Comparison of ENCODE assay signal across 8 cellular contexts in the genomic region with DNA sequence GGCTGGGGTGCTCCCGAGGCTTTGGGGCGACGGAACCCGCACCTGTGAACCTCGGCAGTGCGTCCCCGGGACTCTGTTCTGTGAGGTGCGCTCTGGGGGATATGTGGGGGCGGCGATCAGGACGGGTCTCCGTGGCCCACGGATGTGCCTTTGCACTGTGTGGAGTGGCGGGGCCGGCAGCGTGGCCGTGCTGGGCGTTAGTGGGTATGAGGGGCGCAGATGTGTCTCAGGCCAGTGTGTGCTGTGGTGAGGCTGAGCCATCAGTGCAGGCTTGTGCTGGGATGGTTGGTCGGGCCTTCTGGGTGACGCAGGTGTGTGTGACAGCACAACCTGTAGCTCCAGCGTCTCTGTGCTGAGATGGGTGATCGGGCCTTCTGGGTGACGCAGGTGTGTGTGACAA. TPM values are rescaled to one million over a fixed set of nuclear protein-coding genes. Genes with fewer than 3 reads are reported as not detected.
DNase-seq lines count a peak whose midpoint lies in the region; ATAC-seq and TF ChIP-seq lines count a peak whose summit lies in the region.

No MANE protein-coding gene starts in this region.

- POLR2A ChIA-PET in AG04450 (lab: Yijun Ruan, JAX) = no interaction called here

- no peaks in the 10 kb centered on the region for H3K27me3 ChIP-seq in AG04450 (ENCODE audit: control insufficient read depth, insufficient read depth, low read length)
- no peaks in the 10 kb centered on the region for H3K27me3 ChIP-seq in HUES48 (ENCODE audit: control insufficient read depth, insufficient read depth, low read length)
- no peaks in the 10 kb centered on the region for H3K27me3 ChIP-seq in colonic mucosa
- no peaks in the 10 kb centered on the region for H3K27me3 ChIP-seq in muscle layer of colon (ENCODE audit: control insufficient read depth in 1 of 2, insufficient read depth in 2 of 2, low read length in 2 of 2)

- H3K9me3 ChIP-seq in AG04450 (ENCODE audit: control insufficient read depth, insufficient read depth, low read length) (peaks cover 14% of the 10 kb centered on the region; the same call in 1 of the 2 replicates), HUES48 (ENCODE audit: control insufficient read depth, insufficient read depth, low read length) (peaks cover 12% of the 10 kb centered on the region), colonic mucosa (no peaks in the 10 kb centered on the region), muscle layer of colon (ENCODE audit: low read length) (no peaks in the 10 kb centered on the region)

- CTCF ChIA-PET in AG04450 (lab: Charles Lee) = no interaction called here

- no peak for TF ChIP-seq CTCF in AG04450 (IDR thresholded peaks at IDR 0.05; ENCODE audit: low read depth, low read length)
- TF ChIP-seq CTCF in colonic mucosa (IDR thresholded peaks at IDR 0.05) = no peak

- ATAC-seq in HG03135 (IDR thresholded peaks at IDR 0.05; ENCODE audit: unreplicated experiment) = no peak

- peak overlapping the region; percentile 23; the same call in 1 of the 2 replicates for H3K9ac ChIP-seq in HUES48 (ENCODE audit: low read depth, low read length)
- peak overlapping the region; percentile 55 to 92 for H3K9ac ChIP-seq in colonic mucosa (ENCODE audit: low read depth in 2 of 2, low read length in 2 of 2)
- H3K9ac ChIP-seq in muscle layer of colon (ENCODE audit: low read length) = peak overlapping the region; percentile 65

- 0 out of 2 replicates have a peak, but pooled peaks cover 3% of the 10 kb centered on the region for H3K4me1 ChIP-seq in HUES48 (ENCODE audit: control insufficient read depth, insufficient read depth, low read length)
- H3K4me1 ChIP-seq in colonic mucosa = no peaks in the 10 kb centered on the region
- peaks cover 5% of the 10 kb centered on the region for H3K4me1 ChIP-seq in muscle layer of colon (ENCODE audit: insufficient read depth, low read length)

- peaks cover 33% of the 10 kb centered on the region for H3K36me3 ChIP-seq in HUES48 (ENCODE audit: control insufficient read depth, insufficient read depth, low read length)
- H3K36me3 ChIP-seq in colonic mucosa = no peaks in the 10 kb centered on the region
- peaks cover 7% of the 10 kb centered on the region for H3K36me3 ChIP-seq in muscle layer of colon (ENCODE audit: insufficient read depth, low read length)

- no peak for DNase-seq in AG04450 (ENCODE audit: low read depth, low spot score)
- DNase-seq in colonic mucosa = no peak
- no peak for DNase-seq in globus pallidus (ENCODE audit: low spot score)
- no peak for DNase-seq in DMS153 treated with DMSO at 0.1 percent for 48 hours (lab: John Stamatoyannopoulos, UW; ENCODE audit: unreplicated experiment)
- DNase-seq in OCI-M1 (lab: John Stamatoyannopoulos, UW) = no peak

- H3K27ac ChIP-seq in AG04450 (ENCODE audit: low read depth, low read length) (peak overlapping the region; percentile 71), HUES48 (ENCODE audit: low read depth, low read length) (no peak overlapping the region), colonic mucosa (peak overlapping the region; percentile 53), muscle layer of colon (ENCODE audit: low read depth, low read length) (peak overlapping the region; percentile 80)

- intact Hi-C loops in colonic mucosa (cut with DNase I) = no loop called here

- H3K4me3 ChIP-seq in AG04450 (ENCODE audit: low read depth, low read length) (peak overlapping the region; percentile 77), HUES48 (ENCODE audit: low read depth, low read length) (peak overlapping the region; percentile 74), colonic mucosa (peak overlapping the region; percentile 45), muscle layer of colon (ENCODE audit: low read depth in 1 of 2, low read length in 2 of 2) (peak overlapping the region; percentile 33 to 67)

RNA-seq across cellular contexts. Expression of gene ZNF331, which starts 16.9 kb away (rescaled TPM):
- polyA plus RNA-seq in AG04450 (2011; rRNA removed) = 4.2 and 4.4 TPM in 2 replicates
- 5.3 and 7.1 TPM in 2 replicates for polyA minus RNA-seq in AG04450 (2011; rRNA and poly(A)+ RNA removed)
- 1 to 10 TPM; 4.3 to 7.8 TPM for total RNA-seq in colonic mucosa

Comparison
In these comparisons a context has a peak if more than half of its experiments do, and no peak if none do; other contexts are left out.
1. H3K9ac ChIP-seq: peak in every context shown above with its lines; median percentile 74 in colonic mucosa; 65 in muscle layer of colon; 23 in HUES48.